Comparison of ENCODE assay signal across 8 cellular contexts in the genomic region with DNA sequence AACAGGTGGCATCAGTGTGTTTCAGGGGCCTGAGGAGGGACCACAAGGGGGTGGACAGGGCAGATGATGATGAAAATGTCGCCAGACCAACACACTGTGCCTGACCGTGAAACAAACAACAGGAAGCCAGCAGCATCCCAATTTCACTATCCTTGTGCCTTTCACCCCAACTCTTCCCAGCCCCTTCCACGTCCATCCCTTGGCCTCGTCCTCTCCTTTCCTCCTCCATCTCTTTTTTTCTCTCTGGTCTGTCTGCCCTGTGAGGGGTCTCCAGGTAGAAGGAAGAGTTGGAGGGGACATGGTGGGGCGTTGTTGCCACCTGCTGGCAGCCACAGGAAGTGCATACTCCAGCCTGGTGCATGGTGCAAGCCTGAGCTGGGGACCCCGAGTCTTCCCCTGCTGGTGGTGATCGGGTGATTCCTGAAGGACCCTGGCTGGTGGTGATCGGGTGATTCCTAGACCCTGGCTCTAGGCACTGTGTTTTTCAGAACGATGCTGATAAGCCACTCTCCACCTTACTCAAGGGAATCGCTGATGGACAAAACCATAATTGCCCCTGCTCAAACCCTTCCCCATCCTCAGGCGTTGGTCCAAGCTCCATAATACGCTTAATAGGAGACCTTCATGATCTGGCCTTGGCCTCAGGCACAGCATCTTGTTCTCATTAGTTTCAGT. TPM values are rescaled to one million over a fixed set of nuclear protein-coding genes. Genes with fewer than 3 reads are reported as not detected.
DNase-seq lines count a peak whose midpoint lies in the region; ATAC-seq and TF ChIP-seq lines count a peak whose summit lies in the region.

No MANE protein-coding gene starts in this region.

- no peaks in the 10 kb centered on the region for H3K27me3 ChIP-seq in HCT116 (ENCODE audit: insufficient read depth, low read length)
- H3K27me3 ChIP-seq in PC-9 (ENCODE audit: insufficient read depth, low read depth): no peaks in the 10 kb centered on the region
- H3K27me3 ChIP-seq in gastroesophageal sphincter: no peaks in the 10 kb centered on the region

- peaks cover 21% of the 10 kb centered on the region for H3K4me1 Mint-ChIP-seq in progenitor cell of endocrine pancreas (ENCODE audit: low read depth)

- ATAC-seq in HCT116 (peak; percentile 85), gastroesophageal sphincter (no peak), GM18502 (IDR thresholded peaks at IDR 0.05; ENCODE audit: poor library complexity, unreplicated experiment) (no peak), HG03460 (IDR thresholded peaks at IDR 0.05; ENCODE audit: unreplicated experiment) (no peak)

- CTCF ChIA-PET in HCT116 (lab: Charles Lee) (interaction anchor here (0.5 to 5.6 kb wide), 16 partner anchors 10 to 694 kb away, joined by 3 to 79 read pairs (median 4); partner anchors contain the start of gene FGFR4), PC-9 (lab: Charles Lee) (interaction anchor here (0.5 to 3.4 kb wide), 6 partner anchors 40 to 453 kb away, joined by 3 to 22 read pairs (median 4); partner anchors contain the start of gene UIMC1)

- H3K36me3 ChIP-seq in HCT116 (ENCODE audit: control insufficient read depth in 1 of 2, insufficient read depth in 2 of 2, low read length in 2 of 2) (no peaks in the 10 kb centered on the region), PC-9 (ENCODE audit: low read depth) (no peaks in the 10 kb centered on the region), gastroesophageal sphincter (no peaks in the 10 kb centered on the region)

- H3K4me2 ChIP-seq in HCT116 (ENCODE audit: low read length): no peak overlapping the region
- H3K4me2 ChIP-seq in PC-9: no peak overlapping the region

- RAD21 ChIA-PET in HCT116 (lab: Charles Lee; ENCODE audit: low non-redundant PET in 1 of 2, low total read pairs in 2 of 2, uncharacterized antibody in 2 of 2, unreplicated experiment in 2 of 2): interaction anchor here (0.6 to 1.9 kb wide), 8 partner anchors 25 to 451 kb away, joined by 3 to 21 read pairs (median 4); partner anchors contain the start of gene FGFR4 (in 2 of the 2)

- TF ChIP-seq POLR2A in HCT116 (IDR thresholded peaks at IDR 0.05; ENCODE audit: borderline replicate concordance, extremely low read depth, insufficient read depth, insufficient read length): no peak
- no peak for TF ChIP-seq POLR2A in gastroesophageal sphincter (IDR thresholded peaks at IDR 0.05)

- H3K9ac ChIP-seq in HCT116 (ENCODE audit: low read length): no peak overlapping the region

- H4K20me1 ChIP-seq in HCT116 (ENCODE audit: insufficient read depth) (no peaks in the 10 kb centered on the region), PC-9 (ENCODE audit: insufficient read depth) (no peaks in the 10 kb centered on the region)

- intact Hi-C loops in HCT116 (cut with micrococcal nuclease): loop anchor here (1.0 to 5.0 kb wide), 4 partner anchors 40 to 451 kb away; partner anchors contain the start of gene PFN3
- intact Hi-C loops in PC-9 (cut with micrococcal nuclease; ENCODE audit: unreplicated experiment): loop anchor here (1.0 to 10.0 kb wide), 4 partner anchors 40 to 1385 kb away; no protein-coding TSS in a partner anchor

- no peaks in the 10 kb centered on the region for H3K79me2 ChIP-seq in HCT116 (ENCODE audit: insufficient read depth, low read length)
- no peaks in the 10 kb centered on the region for H3K79me2 ChIP-seq in PC-9 (ENCODE audit: low read depth)

- peaks cover 5% of the 10 kb centered on the region for H3K27me3 Mint-ChIP-seq in progenitor cell of endocrine pancreas

- no peaks in the 10 kb centered on the region for H3K9me3 Mint-ChIP-seq in progenitor cell of endocrine pancreas (ENCODE audit: low read depth)

- DNase-seq in CMK (ENCODE audit: low read depth) (peak; percentile 34), HCT116 (ENCODE audit: low read depth, low spot score) (peak; percentile 38), PC-9 (peak in 1 of 2 experiments; percentile 67), progenitor cell of endocrine pancreas (ENCODE audit: low spot score, unreplicated experiment) (peak; percentile 82)
- DNase-seq in activated T-helper 1 cell treated with anti-CD3 and anti-CD28 coated beads, Interleukin-2, amount 50 U/mL, for 16 hours (ENCODE audit: low read depth in 1 of 2, low spot score in 1 of 2): peak; percentile 30 to 39

- no TSS peak for BruUV-seq in HCT116 (replicated peaks; lab: Mats Ljungman, UMichigan)
- no TSS peak for BruUV-seq in PC-9 (replicated peaks; lab: Mats Ljungman, UMichigan)

- H3K9me3 ChIP-seq in HCT116 (ENCODE audit: control insufficient read depth in 1 of 2, insufficient read depth in 1 of 2, low read depth in 1 of 2, low read length in 2 of 2): no peaks in the 10 kb centered on the region
- H3K9me3 ChIP-seq in PC-9 (ENCODE audit: insufficient read depth, low read depth): no peaks in the 10 kb centered on the region
- no peaks in the 10 kb centered on the region for H3K9me3 ChIP-seq in gastroesophageal sphincter

- no peak for TF ChIP-seq EP300 in gastroesophageal sphincter (IDR thresholded peaks at IDR 0.05)

- no peaks in the 10 kb centered on the region for H3F3A ChIP-seq in PC-9 (ENCODE audit: insufficient read depth, low read depth)

- TF ChIP-seq RAD21 in HCT116 (IDR thresholded peaks at IDR 0.05; ENCODE audit: low read depth): peak; percentile 97

- H2AFZ ChIP-seq in HCT116 (ENCODE audit: low read depth, low read length, poor library complexity, severe bottlenecking): no peak overlapping the region
- no peak overlapping the region for H2AFZ ChIP-seq in PC-9

- no peak overlapping the region for H3K4me3 ChIP-seq in HCT116 (replicated peaks in 1 of 2; ENCODE audit: low read depth in 1 of 2, low read length in 2 of 2)
- no peak overlapping the region for H3K4me3 ChIP-seq in PC-9
- H3K4me3 ChIP-seq in gastroesophageal sphincter: no peak overlapping the region

- H3K4me3 Mint-ChIP-seq in progenitor cell of endocrine pancreas (ENCODE audit: low read depth): no peak overlapping the region

- H3K27ac Mint-ChIP-seq in progenitor cell of endocrine pancreas: no peak overlapping the region

- H3K4me1 ChIP-seq in HCT116 (ENCODE audit: control insufficient read depth in 1 of 2, insufficient read depth in 2 of 2, low read length in 2 of 2): no peaks in the 10 kb centered on the region; a peak in 1 of 4 replicates
- H3K4me1 ChIP-seq in PC-9 (replicated peaks; ENCODE audit: insufficient read depth): no peaks in the 10 kb centered on the region
- peaks cover 0 to 20% (median 3%) of the 10 kb centered on the region in 3 donors for H3K4me1 ChIP-seq in gastroesophageal sphincter

- H3K27ac ChIP-seq in HCT116 (ENCODE audit: low read depth, low read length): no peak overlapping the region
- H3K27ac ChIP-seq in PC-9: no peak overlapping the region
- no peak overlapping the region for H3K27ac ChIP-seq in gastroesophageal sphincter

- TF ChIP-seq CTCF in HCT116 (IDR thresholded peaks at IDR 0.05 in 2 of 3, conservative IDR thresholded peaks at IDR 0.05 in 1 of 3; ENCODE audit: borderline replicate concordance in 1 of 3, insufficient read depth in 1 of 3, low read depth in 2 of 3, low read length in 2 of 3): peak; percentile 96 to 99 (median 98)
- TF ChIP-seq CTCF in PC-9 (conservative IDR thresholded peaks at IDR 0.05): peak; percentile 98
- peak in 3 of 4 experiments; percentile 76 to 94 (median 79) for TF ChIP-seq CTCF in gastroesophageal sphincter (IDR thresholded peaks at IDR 0.05)
- TF ChIP-seq CTCF in progenitor cell of endocrine pancreas (IDR thresholded peaks at IDR 0.05; ENCODE audit: unreplicated experiment): peak; percentile 94

- POLR2A ChIA-PET in HCT116 (lab: Charles Lee): interaction anchor here (0.7 to 1.0 kb wide), 2 partner anchors 25 to 451 kb away, joined by 3 to 5 read pairs; partner anchors contain the start of gene FGFR4
- POLR2A ChIA-PET in PC-9 (lab: Charles Lee; ENCODE audit: unreplicated experiment): no interaction called here

- H3K36me3 Mint-ChIP-seq in progenitor cell of endocrine pancreas (ENCODE audit: insufficient read depth): no peaks in the 10 kb centered on the region

- 16 to 31% methylated on average over 6 to 12 of the region's 12 CpGs for whole genome bisulfite sequencing in gastroesophageal sphincter (ENCODE audit: low coverage in 1 of 2), 2 donors

- no peaks in the 10 kb centered on the region for H3K9me2 ChIP-seq in HCT116 (ENCODE audit: insufficient read depth)
- H3K9me2 ChIP-seq in PC-9 (ENCODE audit: insufficient read depth): no peaks in the 10 kb centered on the region

TF ChIP-seq in HCT116, 20 proteins besides CTCF, POLR2A, EP300 and RAD21:
- TF ChIP-seq EZH2phosphoT487 (IDR thresholded peaks at IDR 0.05; ENCODE audit: borderline replicate concordance) (no peak), ELF1 (IDR thresholded peaks at IDR 0.05; ENCODE audit: borderline replicate concordance, low read depth) (no peak), FOSL1 (IDR thresholded peaks at IDR 0.05; ENCODE audit: low read depth) (no peak), CEBPB (IDR thresholded peaks at IDR 0.05; ENCODE audit: low read depth) (no peak), POLR2AphosphoS5 (IDR thresholded peaks at IDR 0.05; ENCODE audit: low read depth, low read length) (no peak), SP1 (IDR thresholded peaks at IDR 0.05; ENCODE audit: low read depth) (no peak), CBX3 (IDR thresholded peaks at IDR 0.05; ENCODE audit: low read depth) (no peak), EGR1 (IDR thresholded peaks at IDR 0.05; ENCODE audit: low read depth) (no peak), EZH2 (IDR thresholded peaks at IDR 0.05) (no peak), ATF3 (IDR thresholded peaks at IDR 0.05) (no peak), TCF7L2 (IDR thresholded peaks at IDR 0.05; ENCODE audit: borderline replicate concordance, extremely low read depth, insufficient read depth, insufficient read length) (no peak), SIN3A (IDR thresholded peaks at IDR 0.05; ENCODE audit: low read depth) (no peak)

RNA-seq across cellular contexts. Expression of gene NSD1, which starts 21.7 kb away (rescaled TPM):
- total RNA-seq in HCT116 (2021; ENCODE audit: unreplicated experiment): 58.8 TPM
- polyA plus RNA-seq in HCT116 (2012): 10.3 and 13.0 TPM in 2 replicates
- total RNA-seq in PC-9 (2021): 60.9 and 62.2 TPM in 2 replicates
- total RNA-seq in gastroesophageal sphincter: 10 to 100 TPM; 41.1 to 58.4 (median 49.5) TPM
- 168 and 178 TPM in 2 replicates for total RNA-seq in progenitor cell of endocrine pancreas

RNA-seq across cellular contexts. Expression of gene FGFR4, which starts 25.1 kb away (rescaled TPM):
- total RNA-seq in HCT116 (2021; ENCODE audit: unreplicated experiment) (78.1 TPM), PC-9 (2021) (14.7 and 16.7 TPM in 2 replicates), gastroesophageal sphincter (1 to 10 TPM; 3.0 to 7.4 (median 6.6) TPM), progenitor cell of endocrine pancreas (244 and 258 TPM in 2 replicates)
- polyA plus RNA-seq in HCT116 (2012): 63.9 and 86.8 TPM in 2 replicates
